Comparison of ENCODE assay signal across 8 cellular contexts in genomic region chr11:44766112-44766971, GRCh38. TPM values are rescaled to one million over a fixed set of nuclear protein-coding genes. Genes with fewer than 3 reads are reported as not detected.
A peak's percentile ranks its signal among the peaks of the same experiment; 100 is the strongest.
DNase-seq lines count a peak whose midpoint lies in the region; ATAC-seq and TF ChIP-seq lines count a peak whose summit lies in the region.

No MANE protein-coding gene starts in this region.

- H3K27ac Mint-ChIP-seq in activated CD4-positive, alpha-beta T cell treated with anti-CD3 and anti-CD28 coated beads, Interleukin-2, amount 10 ng/mL, durations not matched to agents 7 days and 5 days: no peak overlapping the region

- H3K36me3 ChIP-seq in HUES48 (ENCODE audit: control insufficient read depth, insufficient read depth, low read length) (no peaks in the 10 kb centered on the region), thoracic aorta (no peaks in the 10 kb centered on the region)

- no peak overlapping the region for H3K9ac ChIP-seq in HUES48 (ENCODE audit: low read depth, low read length)

- in situ Hi-C loops in astrocyte of the cerebellum (cut with HindIII; ENCODE audit: low sequenced_read_pairs): no loop called here

- ATAC-seq in left lobe of liver: peak; percentile 47
- peak; percentile 70 for ATAC-seq in thoracic aorta (ENCODE audit: insufficient number of reproducible peaks, low FRiP score, low read depth)

- H3K27me3 ChIP-seq in HUES48 (ENCODE audit: control insufficient read depth, insufficient read depth, low read length) (no peaks in the 10 kb centered on the region), thoracic aorta (replicated peaks; ENCODE audit: insufficient read depth) (no peaks in the 10 kb centered on the region)

- no peak overlapping the region for H3K4me3 ChIP-seq in HUES48 (ENCODE audit: low read depth, low read length)
- no peak overlapping the region for H3K4me3 ChIP-seq in astrocyte of the cerebellum (ENCODE audit: low read depth, low read length)
- peak overlapping the region; percentile 5 for H3K4me3 ChIP-seq in thoracic aorta

- no peak for TF ChIP-seq CTCF in astrocyte of the cerebellum (IDR thresholded peaks at IDR 0.05; ENCODE audit: low read depth, low read length, missing control alignments)
- TF ChIP-seq CTCF in thoracic aorta (IDR thresholded peaks at IDR 0.05): no peak

- peaks cover 2% of the 10 kb centered on the region for H3K27me3 Mint-ChIP-seq in activated CD4-positive, alpha-beta T cell treated with anti-CD3 and anti-CD28 coated beads, Interleukin-2, amount 10 ng/mL, durations not matched to agents 7 days and 5 days

- peaks cover 3% of the 10 kb centered on the region; the same call in 1 of the 2 replicates for H3K9me3 ChIP-seq in HUES48 (ENCODE audit: control insufficient read depth, insufficient read depth, low read length)
- no peaks in the 10 kb centered on the region for H3K9me3 ChIP-seq in thoracic aorta

- CTCF ChIA-PET in activated CD4-positive, alpha-beta T cell treated with anti-CD3 and anti-CD28 coated beads, Interleukin-2, amount 10 ng/mL, durations not matched to agents 7 days and 5 days (lab: Charles Lee): interaction anchor here (1.0 to 1.3 kb wide), 3 partner anchors 9 to 243 kb away, joined by 3 to 4 read pairs (median 3); no protein-coding TSS in a partner anchor

- no peaks in the 10 kb centered on the region for H3K9me3 Mint-ChIP-seq in activated CD4-positive, alpha-beta T cell treated with anti-CD3 and anti-CD28 coated beads, Interleukin-2, amount 10 ng/mL, durations not matched to agents 7 days and 5 days

- H3K27ac ChIP-seq in HUES48 (ENCODE audit: low read depth, low read length) (peak overlapping the region; percentile 65), thoracic aorta (peak overlapping the region; percentile 86)

- H3K4me3 Mint-ChIP-seq in activated CD4-positive, alpha-beta T cell treated with anti-CD3 and anti-CD28 coated beads, Interleukin-2, amount 10 ng/mL, durations not matched to agents 7 days and 5 days: no peak overlapping the region

- no peaks in the 10 kb centered on the region for H3K4me1 Mint-ChIP-seq in activated CD4-positive, alpha-beta T cell treated with anti-CD3 and anti-CD28 coated beads, Interleukin-2, amount 10 ng/mL, durations not matched to agents 7 days and 5 days

- peaks cover 20% of the 10 kb centered on the region for H3K4me1 ChIP-seq in HUES48 (ENCODE audit: control insufficient read depth, insufficient read depth, low read length)
- peaks cover 15 to 55% of the 10 kb centered on the region in 2 donors for H3K4me1 ChIP-seq in thoracic aorta (ENCODE audit: control insufficient read depth in 1 of 2, low read depth in 2 of 2)

- DNase-seq in astrocyte of the cerebellum (ENCODE audit: low read depth) (peak; percentile 89), left lobe of liver (ENCODE audit: low spot score) (peak; percentile 41), thoracic aorta (ENCODE audit: low spot score) (peak; percentile 48), Kasumi-1 (lab: John Stamatoyannopoulos, UW) (no peak), NCI-H146 (lab: John Stamatoyannopoulos, UW) (no peak), midbrain (lab: John Stamatoyannopoulos, UW) (no peak)
- DNase-seq in activated CD4-positive, alpha-beta T cell treated with anti-CD3 and anti-CD28 coated beads, Interleukin-2, amount 10 ng/mL, durations not matched to agents 7 days and 5 days: no peak

- H3K36me3 Mint-ChIP-seq in activated CD4-positive, alpha-beta T cell treated with anti-CD3 and anti-CD28 coated beads, Interleukin-2, amount 10 ng/mL, durations not matched to agents 7 days and 5 days (ENCODE audit: low read depth): peaks cover 2% of the 10 kb centered on the region

- POLR2A ChIA-PET in activated CD4-positive, alpha-beta T cell treated with anti-CD3 and anti-CD28 coated beads, Interleukin-2, amount 10 ng/mL, durations not matched to agents 7 days and 5 days (lab: Charles Lee): no interaction called here

RNA-seq across cellular contexts. Expression of gene TSPAN18, which starts 39.6 kb away (rescaled TPM):
- total RNA-seq in left lobe of liver (4.2 TPM), thoracic aorta (1 to 10 TPM; 2.0 to 7.7 TPM)
- total RNA-seq in activated CD4-positive, alpha-beta T cell treated with anti-CD3 and anti-CD28 coated beads, Interleukin-2, amount 10 ng/mL, durations not matched to agents 7 days and 5 days: 10 to 100 TPM; 22.9 to 23.5 TPM

Comparison
In these comparisons a context has a peak if more than half of its experiments do, and no peak if none do; other contexts are left out.
1. DNase-seq: peak in astrocyte of the cerebellum (single experiment), left lobe of liver (single experiment) and thoracic aorta (single experiment); none in Kasumi-1 (0 of 2), NCI-H146 (single experiment), midbrain (single experiment) and activated CD4-positive, alpha-beta T cell treated with anti-CD3 and anti-CD28 coated beads, Interleukin-2, amount 10 ng/mL, durations not matched to agents 7 days and 5 days (single experiment).